8 cellular contexts compared by ENCODE assay signal in the genomic region with DNA sequence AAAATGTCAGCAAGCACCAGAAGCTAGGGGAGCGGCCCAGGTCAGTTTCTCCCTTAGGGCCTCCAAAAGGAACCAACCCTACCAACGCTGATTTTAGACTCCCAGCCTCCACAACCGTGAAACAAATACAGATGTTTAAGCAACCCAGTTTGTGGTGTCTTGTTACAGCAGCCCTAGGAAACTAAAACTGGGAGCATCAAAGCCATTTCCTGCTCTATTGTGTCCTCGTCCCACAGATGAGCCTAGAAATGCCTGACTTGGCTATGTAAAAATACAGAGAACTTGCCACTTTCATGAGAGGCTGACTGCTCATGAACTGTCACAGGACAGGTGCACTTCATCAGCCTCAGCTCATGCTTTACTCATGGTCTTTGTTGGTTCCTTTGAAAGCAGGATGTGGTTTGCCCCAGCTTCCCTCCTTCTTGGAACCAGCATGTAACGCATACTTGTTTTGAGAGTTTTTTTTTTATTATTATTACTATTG.
DNase-seq lines count a peak whose midpoint lies in the region; ATAC-seq and TF ChIP-seq lines count a peak whose summit lies in the region.

No MANE protein-coding gene starts in this region.

- ATAC-seq in heart left ventricle (peak; percentile 49 to 86 (median 67)), HG03045 (IDR thresholded peaks at IDR 0.05; ENCODE audit: unreplicated experiment) (peak; percentile 84), lung (ENCODE audit: insufficient read depth, low FRiP score) (peak; percentile 55)

- TF ChIP-seq CTCF in heart left ventricle (IDR thresholded peaks at IDR 0.05) (no peak), lung (IDR thresholded peaks at IDR 0.05; ENCODE audit: control extremely low read depth, extremely low read depth) (no peak), transverse colon (IDR thresholded peaks at IDR 0.05) (no peak)

- TF ChIP-seq EP300 in transverse colon (IDR thresholded peaks at IDR 0.05; ENCODE audit: low read depth) = no peak

- TF ChIP-seq POLR2A in heart left ventricle (IDR thresholded peaks at IDR 0.05) (no peak), transverse colon (IDR thresholded peaks at IDR 0.05) (no peak)

- H3K27me3 ChIP-seq in heart left ventricle (peaks cover 0 to 8% (median 0%) of the 10 kb centered on the region in 9 donors), lung (ENCODE audit: control insufficient read depth, insufficient read depth) (no peaks in the 10 kb centered on the region), transverse colon (no peaks in the 10 kb centered on the region)

- peak overlapping the region in 6 of 12 donors; percentile 12 to 90 (median 50) for H3K27ac ChIP-seq in heart left ventricle
- peak overlapping the region in 1 of 2 donors; percentile 2 for H3K27ac ChIP-seq in lung (ENCODE audit: low read depth in 1 of 2, low read length in 1 of 2)
- H3K27ac ChIP-seq in transverse colon = peak overlapping the region; percentile 44 to 63 (median 56)

- H3K9me3 ChIP-seq in heart left ventricle (no peaks in the 10 kb centered on the region), lung (ENCODE audit: control insufficient read depth in 2 of 2, insufficient read depth in 1 of 2, low read length in 1 of 2) (peaks cover 0 to 2% of the 10 kb centered on the region in 2 donors), transverse colon (no peaks in the 10 kb centered on the region)

- in situ Hi-C loops in transverse colon (cut with MboI; ENCODE audit: low pct_ligation_motif_present in 1 of 4, low pct_unique_long_range_greater_than_20kb in 1 of 4, low sequenced_read_pairs in 3 of 4) = no loop called here

- H3K4me1 ChIP-seq in heart left ventricle = peaks cover 0 to 52% (median 0%) of the 10 kb centered on the region in 12 donors
- peaks cover 0 to 3% of the 10 kb centered on the region in 2 donors for H3K4me1 ChIP-seq in lung (ENCODE audit: control insufficient read depth in 2 of 2, insufficient read depth in 2 of 2, low read length in 2 of 2)
- peaks cover 0 to 23% (median 3%) of the 10 kb centered on the region in 4 donors for H3K4me1 ChIP-seq in transverse colon

- intact Hi-C loops in heart left ventricle (cut with DNase I) (no loop called here), cardiac septum (cut with DNase I) (no loop called here), transverse colon (cut with DNase I; ENCODE audit: low total_unique reads) (no loop called here)

- DNase-seq in heart left ventricle (peak in 3 of 5 donors; percentile 29 to 38 (median 36)), cardiac septum (ENCODE audit: low spot score) (no peak), RPMI7951 (ENCODE audit: low read depth) (peak; percentile 97), lung (ENCODE audit: low spot score) (peak; percentile 47), transverse colon (peak; percentile 62), NCI-H1092 treated with DMSO at 0.1 percent for 48 hours (lab: John Stamatoyannopoulos, UW) (no peak)
- DNase-seq in activated gamma-delta T cell treated with anti-CD3 and anti-CD28 coated beads, Interleukin-2, amount 50 U/mL, for 16 hours (ENCODE audit: low read depth) = peak; percentile 65

- H3K4me3 ChIP-seq in heart left ventricle (no peak overlapping the region), lung (no peak overlapping the region), transverse colon (no peak overlapping the region)

- 50 to 64% (median 58%) methylated on average over 5 of the region's 5 CpGs for WGBS in heart left ventricle, 4 donors
- 23 to 42% methylated on average over 5 of the region's 5 CpGs for WGBS in lung, 2 donors
- 54 to 56% methylated on average over 4 to 5 of the region's 5 CpGs for WGBS in transverse colon (ENCODE audit: low coverage in 1 of 2), 2 donors

- H3K36me3 ChIP-seq in heart left ventricle (no peaks in the 10 kb centered on the region), lung (ENCODE audit: control insufficient read depth in 2 of 2, insufficient read depth in 2 of 2, low read length in 2 of 2) (no peaks in the 10 kb centered on the region), transverse colon (no peaks in the 10 kb centered on the region)

Comparison
In these comparisons a context has a peak if more than half of its experiments do, and no peak if none do; other contexts are left out.
1. DNase-seq: peak in heart left ventricle (3 of 5), RPMI7951 (single experiment), activated gamma-delta T cell treated with anti-CD3 and anti-CD28 coated beads, Interleukin-2, amount 50 U/mL, for 16 hours (single experiment), lung (single experiment) and transverse colon (single experiment); none in cardiac septum (single experiment) and NCI-H1092 treated with DMSO at 0.1 percent for 48 hours (single experiment).
2. Peak in every context shown above with its lines, with median percentiles within 50 percentile points of each other: ATAC-seq.